Comparison of ENCODE assay signal across 31 cellular contexts in genomic region chr12:76618031-76618430, GRCh38.
"Had no signal": no experiment of that assay in that cellular context is flagged by ENCODE, and none has a peak within 500 bp of the region (broad histone marks: within the 10 kb centered on the region; RNA-seq: fewer than 3 reads in every experiment).

No MANE protein-coding gene starts in this region.

- H3K4me3 ChIP-seq: adrenal gland, body of pancreas, breast epithelium, coronary artery, SJCRH30, SK-N-MC had no signal

- H3K36me3 ChIP-seq: adrenal gland, breast epithelium, SJCRH30, WERI-Rb-1 had no signal

- H3K4me1 ChIP-seq: breast epithelium, SJCRH30 had no signal

- H3K27ac ChIP-seq: adrenal gland, body of pancreas, breast epithelium, coronary artery, SJCRH30, SK-N-MC, WERI-Rb-1 had no signal

- DNase-seq: activated CD4-positive, alpha-beta memory T cell treated with anti-CD3 and anti-CD28 coated beads, Interleukin-2, amount 10 ng/mL, durations not matched to agents 7 days and 5 days; activated CD4-positive, alpha-beta T cell treated with anti-CD3 and anti-CD28 coated beads for 1 hour; activated CD4-positive, alpha-beta T cell treated with anti-CD3 and anti-CD28 coated beads for 48 hours; activated CD4-positive, CD25-positive, alpha-beta regulatory T cell; activated CD8-positive, alpha-beta memory T cell treated with anti-CD3 and anti-CD28 coated beads for 24 hours; activated CD8-positive, alpha-beta memory T cell treated with anti-CD3 and anti-CD28 coated beads, Interleukin-2, amount 10 ng/mL, durations not matched to agents 7 days and 5 days; activated CD8-positive, alpha-beta memory T cell treated with anti-CD3 and anti-CD28 coated beads, Interleukin-2, amount 50 U/mL, for 48 hours; activated gamma-delta T cell; activated naive CD4-positive, alpha-beta T cell treated with anti-CD3 and anti-CD28 coated beads for 36 hours; activated T-cell treated with anti-CD3 and anti-CD28 coated beads, Interleukin-2, amount 50 U/mL, for 48 hours; adrenal gland; body of pancreas; NCI-H1092; NCI-H1436 treated with DMSO at 0.1 percent for 48 hours; NCI-H187; NCI-H2029 treated with DMSO at 0.1 percent for 48 hours; NCI-H2107; NCI-H2171; NCI-H510A; NCI-H526; NCI-H748 treated with DMSO at 0.1 percent for 48 hours; SHP77; T1000; WERI-Rb-1 had no signal

- H3K27me3 ChIP-seq: adrenal gland, body of pancreas, breast epithelium, SJCRH30 had no signal

- FAIRE-seq: astrocyte had no signal

- H3K9me3 ChIP-seq: adrenal gland, body of pancreas, breast epithelium, SJCRH30 had no signal

- ATAC-seq: activated CD8-positive, alpha-beta memory T cell treated with anti-CD3 and anti-CD28 coated beads, Interleukin-2, amount 10 ng/mL, durations not matched to agents 7 days and 5 days; activated naive CD4-positive, alpha-beta T cell treated with anti-CD3 and anti-CD28 coated beads, Interleukin-2, amount 50 U/mL, for 72 hours; body of pancreas; Panc1 had no signal
